In genomic region chr9:404229-404628, GRCh38 we compare ENCODE assay signal across 1 cellular context.
TF ChIP-seq lines count a peak whose summit lies in the region.

No MANE protein-coding gene starts in this region.

TF ChIP-seq in WTC11, 78 proteins besides CTCF, POLR2A, EP300 and RAD21 (continued from another document):
- TF ChIP-seq ZNF532 (CRISPR knock-in tag; IDR thresholded peaks at IDR 0.05; ENCODE audit: borderline replicate concordance) (no peak), AFF4 (CRISPR knock-in tag; IDR thresholded peaks at IDR 0.05; ENCODE audit: borderline replicate concordance) (no peak), ZNF425 (CRISPR knock-in tag; conservative IDR thresholded peaks at IDR 0.05) (no peak), RELA (CRISPR knock-in tag; IDR thresholded peaks at IDR 0.05; ENCODE audit: borderline replicate concordance) (no peak), ZMAT4 (CRISPR knock-in tag; IDR thresholded peaks at IDR 0.05) (no peak), ATF2 (CRISPR knock-in tag; IDR thresholded peaks at IDR 0.05; ENCODE audit: borderline replicate concordance, low read depth) (no peak), PRDM15 (CRISPR knock-in tag; IDR thresholded peaks at IDR 0.05) (no peak), TP53 (CRISPR knock-in tag; IDR thresholded peaks at IDR 0.05) (no peak), ZNF121 (CRISPR knock-in tag; IDR thresholded peaks at IDR 0.05) (no peak), IRF2 (CRISPR knock-in tag; IDR thresholded peaks at IDR 0.05; ENCODE audit: borderline replicate concordance, low read depth) (no peak), SP1 (CRISPR knock-in tag; conservative IDR thresholded peaks at IDR 0.05) (no peak), GTF2I (CRISPR knock-in tag; conservative IDR thresholded peaks at IDR 0.05) (no peak)
